1 cellular context compared by ENCODE assay signal in genomic region chr6:154736613-154737259, GRCh38.
TF ChIP-seq lines count a peak whose summit lies in the region.

No MANE protein-coding gene starts in this region.

TF ChIP-seq in WTC11, 78 proteins besides CTCF, POLR2A, EP300 and RAD21 (continued from another document):
- no peak for TF ChIP-seq ZNF281 (CRISPR knock-in tag; IDR thresholded peaks at IDR 0.05)
- no peak for TF ChIP-seq NR2C2 (CRISPR knock-in tag; IDR thresholded peaks at IDR 0.05)
- TF ChIP-seq MLX (CRISPR knock-in tag; IDR thresholded peaks at IDR 0.05), result no peak
- TF ChIP-seq IRF1 (CRISPR knock-in tag; IDR thresholded peaks at IDR 0.05), result no peak
- no peak for TF ChIP-seq RORB (CRISPR knock-in tag; IDR thresholded peaks at IDR 0.05)
- no peak for TF ChIP-seq ATF6 (CRISPR knock-in tag; IDR thresholded peaks at IDR 0.05)
- TF ChIP-seq NFE2L1 (CRISPR knock-in tag; IDR thresholded peaks at IDR 0.05), result no peak
- no peak for TF ChIP-seq FOXK1 (CRISPR knock-in tag; IDR thresholded peaks at IDR 0.05)
- no peak for TF ChIP-seq NFYB (CRISPR knock-in tag; conservative IDR thresholded peaks at IDR 0.05; ENCODE audit: low read depth)
- TF ChIP-seq GTF2I (CRISPR knock-in tag; conservative IDR thresholded peaks at IDR 0.05), result no peak
- TF ChIP-seq RELA (CRISPR knock-in tag; IDR thresholded peaks at IDR 0.05; ENCODE audit: borderline replicate concordance), result no peak
- TF ChIP-seq ELF4 (CRISPR knock-in tag; IDR thresholded peaks at IDR 0.05; ENCODE audit: low read depth), result no peak
- TF ChIP-seq PREB (CRISPR knock-in tag; IDR thresholded peaks at IDR 0.05; ENCODE audit: borderline replicate concordance), result no peak
- TF ChIP-seq E2F1 (CRISPR knock-in tag; IDR thresholded peaks at IDR 0.05), result no peak
